In the genomic region with DNA sequence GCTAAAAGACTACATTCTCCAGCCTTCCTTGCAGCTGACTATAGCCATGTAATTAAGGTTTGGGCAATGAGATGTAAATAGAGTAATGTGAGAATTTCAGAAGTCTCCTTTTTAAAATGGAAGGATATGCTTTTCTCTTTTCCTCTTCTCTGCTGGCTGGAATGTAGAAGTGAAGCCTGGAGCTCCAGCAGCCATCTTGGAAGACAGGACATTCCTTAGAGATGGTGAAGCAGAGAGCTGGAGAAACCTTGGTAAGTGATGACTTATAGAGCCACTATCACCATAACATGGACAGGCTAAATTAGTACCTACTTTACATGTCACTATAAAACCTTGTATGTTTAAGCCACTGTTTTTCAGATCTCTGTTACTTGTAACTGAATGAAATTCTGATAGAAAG, we compare ENCODE assay signal across 18 cellular contexts. TPM values are rescaled to one million over a fixed set of nuclear protein-coding genes. Genes with fewer than 3 reads are reported as not detected.
"Had no signal": no experiment of that assay in that cellular context is flagged by ENCODE, and none has a peak within 500 bp of the region (broad histone marks: within the 10 kb centered on the region; RNA-seq: fewer than 3 reads in every experiment).

No MANE protein-coding gene starts in this region.

- H3K4me3 Mint-ChIP-seq: dendritic cell treated with granulocyte-macrophage colony-stimulating factor and Interleukin-4, amounts not matched to agents 40 ng/mL and 50 ng/mL, for 4 days; effector memory CD8-positive, alpha-beta T cell; naive thymus-derived CD8-positive, alpha-beta T cell; stimulated activated memory B cell treated with anti-CD40 and anti-IgM and Interleukin-4, amounts not matched to agents 10 μg/mL and 1 μg/mL and 100 μg/mL, for 72 hours; stimulated activated naive CD8-positive, alpha-beta T cell treated with anti-CD3 and anti-CD28 coated beads, Interleukin-15, Interleukin-2, amounts not matched to agents 100 ng/mL and 50 ng/mL, for 24 hours had no signal

- H3K4me3 ChIP-seq: esophagus squamous epithelium, heart left ventricle, mucosa of descending colon, psoas muscle, right lobe of liver, tibial artery, upper lobe of left lung, uterus had no signal

- ATAC-seq: effector memory CD8-positive, alpha-beta T cell; heart left ventricle; mucosa of descending colon; naive thymus-derived CD8-positive, alpha-beta T cell; psoas muscle; right lobe of liver; stimulated activated memory B cell treated with anti-CD40 and anti-IgM and Interleukin-4, amounts not matched to agents 10 μg/mL and 1 μg/mL and 100 μg/mL, for 72 hours had no signal

- H3K27me3 Mint-ChIP-seq: dendritic cell treated with granulocyte-macrophage colony-stimulating factor and Interleukin-4, amounts not matched to agents 40 ng/mL and 50 ng/mL, for 4 days; effector memory CD8-positive, alpha-beta T cell; naive thymus-derived CD8-positive, alpha-beta T cell; stimulated activated memory B cell treated with anti-CD40 and anti-IgM and Interleukin-4, amounts not matched to agents 10 μg/mL and 1 μg/mL and 100 μg/mL, for 72 hours; stimulated activated naive CD8-positive, alpha-beta T cell treated with anti-CD3 and anti-CD28 coated beads, Interleukin-15, Interleukin-2, amounts not matched to agents 100 ng/mL and 50 ng/mL, for 24 hours had no signal

- H3K27ac Mint-ChIP-seq: dendritic cell treated with granulocyte-macrophage colony-stimulating factor and Interleukin-4, amounts not matched to agents 40 ng/mL and 50 ng/mL, for 4 days; effector memory CD8-positive, alpha-beta T cell; stimulated activated memory B cell treated with anti-CD40 and anti-IgM and Interleukin-4, amounts not matched to agents 10 μg/mL and 1 μg/mL and 100 μg/mL, for 72 hours; stimulated activated naive CD8-positive, alpha-beta T cell treated with anti-CD3 and anti-CD28 coated beads, Interleukin-15, Interleukin-2, amounts not matched to agents 100 ng/mL and 50 ng/mL, for 24 hours had no signal

- DNase-seq: effector memory CD8-positive, alpha-beta T cell; esophagus squamous epithelium; heart left ventricle; hippocampal formation; mammary epithelial cell; mucosa of descending colon; naive thymus-derived CD8-positive, alpha-beta T cell; psoas muscle; retina; right lobe of liver; stimulated activated CD4-positive, alpha-beta T cell treated with anti-CD3 and anti-CD28 coated beads, Interleukin-4, amount 100 ng/mL, for 1 hour; tibial artery; upper lobe of left lung; uterus had no signal

- H3K4me1 Mint-ChIP-seq: stimulated activated memory B cell treated with anti-CD40 and anti-IgM and Interleukin-4, amounts not matched to agents 10 μg/mL and 1 μg/mL and 100 μg/mL, for 72 hours had no signal

- H3K9me3 Mint-ChIP-seq: dendritic cell treated with granulocyte-macrophage colony-stimulating factor and Interleukin-4, amounts not matched to agents 40 ng/mL and 50 ng/mL, for 4 days; effector memory CD8-positive, alpha-beta T cell; naive thymus-derived CD8-positive, alpha-beta T cell; stimulated activated memory B cell treated with anti-CD40 and anti-IgM and Interleukin-4, amounts not matched to agents 10 μg/mL and 1 μg/mL and 100 μg/mL, for 72 hours; stimulated activated naive CD8-positive, alpha-beta T cell treated with anti-CD3 and anti-CD28 coated beads, Interleukin-15, Interleukin-2, amounts not matched to agents 100 ng/mL and 50 ng/mL, for 24 hours had no signal

RNA-seq across cellular contexts. Expression of a gene that starts 48.0 kb away (rescaled TPM):
- total RNA-seq: glomerular endothelial cell had no signal
